26 cellular contexts compared by ENCODE assay signal in the genomic region with DNA sequence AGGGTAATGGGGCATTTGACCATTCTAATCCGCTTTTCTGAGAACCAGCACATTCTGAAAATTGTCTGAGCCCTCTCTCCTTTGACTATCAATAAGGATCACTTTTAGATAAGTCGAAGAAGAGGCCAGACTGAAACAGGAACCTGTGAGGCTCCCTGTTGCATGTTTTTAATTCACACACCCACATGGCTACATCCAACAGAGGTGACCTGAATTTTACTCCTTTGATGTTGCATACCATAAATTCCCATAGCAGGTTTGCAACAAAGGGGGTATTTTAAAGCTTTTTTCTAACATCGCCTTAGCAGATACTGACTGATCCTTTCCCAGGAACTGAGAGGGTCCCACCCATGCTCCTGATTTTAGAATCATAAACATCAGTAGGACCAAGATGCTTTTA.
DNase-seq lines count a peak whose midpoint lies in the region; ATAC-seq and TF ChIP-seq lines count a peak whose summit lies in the region.
"Had no signal": no experiment of that assay in that cellular context is flagged by ENCODE, and none has a peak within 500 bp of the region (broad histone marks: within the 10 kb centered on the region; RNA-seq: fewer than 3 reads in every experiment).

No MANE protein-coding gene starts in this region.

- H3K9me3 Mint-ChIP-seq in GM23338, result no peaks in the 10 kb centered on the region
- H3K9me3 Mint-ChIP-seq: activated T-cell treated with anti-CD3 and anti-CD28 coated beads, Interleukin-2, amount 50 U/mL, for 24 hours; CD4-positive, alpha-beta memory T cell; neural crest cell had no signal

- H3K4me3 ChIP-seq in GM23338 (no peak overlapping the region), sigmoid colon (no peak overlapping the region)
- H3K4me3 ChIP-seq: heart right ventricle, mucosa of descending colon, upper lobe of right lung had no signal

- no peak for TF ChIP-seq POLR2A in sigmoid colon (IDR thresholded peaks at IDR 0.05)

- no peak overlapping the region for H3K27ac ChIP-seq in GM23338 (ENCODE audit: low read depth)
- H3K27ac ChIP-seq in sigmoid colon, result peak overlapping the region in 3 of 4 donors; percentile 3 to 11 (median 10)
- H3K27ac ChIP-seq: epithelial cell of prostate, upper lobe of right lung had no signal

- H3K27me3 ChIP-seq in GM23338 (ENCODE audit: insufficient read depth) (no peaks in the 10 kb centered on the region), sigmoid colon (no peaks in the 10 kb centered on the region)
- H3K27me3 ChIP-seq: adrenal gland, heart right ventricle, upper lobe of right lung had no signal

- DNase-seq in GM23338 (ENCODE audit: low spot score), result peak; percentile 57
- peak; percentile 71 for DNase-seq in SW480 (ENCODE audit: low spot score)
- peak; percentile 16 for DNase-seq in iPS-NIHi7 (ENCODE audit: extremely low spot score)
- no peak for DNase-seq in sigmoid colon
- DNase-seq in NCI-H1092 (lab: John Stamatoyannopoulos, UW), result no peak
- DNase-seq in NOMO-1 treated with dmso at 0.1 percent for 144 hours (lab: John Stamatoyannopoulos, UW; ENCODE audit: unreplicated experiment), result no peak
- DNase-seq: activated CD4-positive, alpha-beta T cell treated with anti-CD3 and anti-CD28 coated beads for 36 hours; activated CD8-positive, alpha-beta memory T cell treated with anti-CD3 and anti-CD28 coated beads for 24 hours; activated T-cell treated with anti-CD3 and anti-CD28 coated beads, Interleukin-2, amount 50 U/mL, for 24 hours; CD4-positive, alpha-beta memory T cell; DMS153; heart right ventricle; immature natural killer cell; left ventricle myocardium superior; mucosa of descending colon; NCI-H187 treated with DMSO at 0.1 percent for 48 hours; NCI-H345; NCI-H774; stimulated activated CD4-positive, alpha-beta T cell treated with anti-CD3 and anti-CD28 coated beads, Interleukin-12 subunit alpha, Interleukin-12 subunit beta, amount 100 ng/mL, for 4 hours; SW 1271; upper lobe of right lung had no signal

- H3K27ac Mint-ChIP-seq in GM23338, result peak overlapping the region; percentile 62; the same call in 1 of the 2 replicates
- H3K27ac Mint-ChIP-seq: activated CD4-positive, alpha-beta T cell treated with anti-CD3 and anti-CD28 coated beads for 36 hours; activated T-cell treated with anti-CD3 and anti-CD28 coated beads, Interleukin-2, amount 50 U/mL, for 24 hours; CD4-positive, alpha-beta memory T cell; immature natural killer cell had no signal

- H3K4me3 Mint-ChIP-seq in GM23338, result no peak overlapping the region
- H3K4me3 Mint-ChIP-seq: activated CD4-positive, alpha-beta T cell treated with anti-CD3 and anti-CD28 coated beads for 36 hours; activated T-cell treated with anti-CD3 and anti-CD28 coated beads, Interleukin-2, amount 50 U/mL, for 24 hours; CD4-positive, alpha-beta memory T cell; immature natural killer cell; neural crest cell had no signal

- H3K4me1 Mint-ChIP-seq in GM23338, result peaks cover 24% of the 10 kb centered on the region
- H3K4me1 Mint-ChIP-seq: CD4-positive, alpha-beta memory T cell; immature natural killer cell had no signal

- peaks cover 2% of the 10 kb centered on the region for H3K27me3 Mint-ChIP-seq in GM23338 (ENCODE audit: insufficient read depth, low read depth, poor library complexity)
- H3K27me3 Mint-ChIP-seq: activated CD4-positive, alpha-beta T cell treated with anti-CD3 and anti-CD28 coated beads for 36 hours; activated T-cell treated with anti-CD3 and anti-CD28 coated beads, Interleukin-2, amount 50 U/mL, for 24 hours had no signal

- H3K36me3 Mint-ChIP-seq in GM23338 (ENCODE audit: low read depth), result no peaks in the 10 kb centered on the region
- H3K36me3 Mint-ChIP-seq: CD4-positive, alpha-beta memory T cell; immature natural killer cell had no signal

- H3K9me2 ChIP-seq in GM23338 (ENCODE audit: insufficient read depth), result no peaks in the 10 kb centered on the region

- H3K9me3 ChIP-seq in sigmoid colon, result no peaks in the 10 kb centered on the region
- H3K9me3 ChIP-seq: adrenal gland, heart right ventricle, mucosa of descending colon, upper lobe of right lung had no signal

- H3F3A ChIP-seq in GM23338 (replicated peaks; ENCODE audit: low read depth), result no peaks in the 10 kb centered on the region

- intact Hi-C loops in sigmoid colon (cut with DNase I), result no loop called here

- no peak for TF ChIP-seq EP300 in sigmoid colon (IDR thresholded peaks at IDR 0.05)

- 65 to 70% methylated on average over 3 of the region's 3 CpGs for WGBS in sigmoid colon, 2 donors

- H4K20me1 ChIP-seq in GM23338 (replicated peaks; ENCODE audit: insufficient read depth), result no peaks in the 10 kb centered on the region

- peak; percentile 60 for ATAC-seq in GM23338
- no peak for ATAC-seq in GM18907 (IDR thresholded peaks at IDR 0.05; ENCODE audit: unreplicated experiment)
- ATAC-seq: activated CD4-positive, alpha-beta T cell treated with anti-CD3 and anti-CD28 coated beads for 36 hours; left ventricle myocardium superior; mucosa of descending colon; Right ventricle myocardium inferior; upper lobe of right lung had no signal

- TF ChIP-seq CTCF in GM23338 (conservative IDR thresholded peaks at IDR 0.05; ENCODE audit: low read depth in 2 of 2) (no peak), sigmoid colon (IDR thresholded peaks at IDR 0.05) (no peak)

- H3K4me2 ChIP-seq in GM23338, result no peak overlapping the region

- H3K36me3 ChIP-seq in GM23338 (ENCODE audit: insufficient read depth) (no peaks in the 10 kb centered on the region), sigmoid colon (no peaks in the 10 kb centered on the region)
- H3K36me3 ChIP-seq: adrenal gland, heart right ventricle, upper lobe of right lung had no signal

- H2AFZ ChIP-seq in GM23338, result no peak overlapping the region

- H3K4me1 ChIP-seq in GM23338 (ENCODE audit: insufficient read depth), result no peaks in the 10 kb centered on the region; the same call in 1 of the 2 replicates
- H3K4me1 ChIP-seq in sigmoid colon, result peaks cover 0 to 9% (median 1%) of the 10 kb centered on the region in 4 donors
- H3K4me1 ChIP-seq: upper lobe of right lung had no signal

- H3K79me2 ChIP-seq in GM23338 (replicated peaks; ENCODE audit: insufficient read depth), result no peaks in the 10 kb centered on the region

TF ChIP-seq in GM23338, 12 proteins besides CTCF, POLR2A, EP300 and RAD21 (continues in another document):
- TF ChIP-seq ZNF462 (CRISPR knock-in tag; IDR thresholded peaks at IDR 0.05) (no peak), ZNF331 (CRISPR knock-in tag; IDR thresholded peaks at IDR 0.05; ENCODE audit: low read depth) (no peak), NANOG (IDR thresholded peaks at IDR 0.05; ENCODE audit: borderline replicate concordance) (no peak), STAT1 (IDR thresholded peaks at IDR 0.05; ENCODE audit: unreplicated experiment) (no peak)

Comparison
In these comparisons a context has a peak if more than half of its experiments do, and no peak if none do; other contexts are left out.
1. DNase-seq: peak in GM23338 (single experiment), SW480 (single experiment) and iPS-NIHi7 (single experiment); none in sigmoid colon (single experiment), NCI-H1092 (single experiment) and NOMO-1 treated with dmso at 0.1 percent for 144 hours (single experiment).